In genomic region chr7:46671108-46671769, GRCh38 we compare ENCODE assay signal across 26 cellular contexts.
"Had no signal": no experiment of that assay in that cellular context is flagged by ENCODE, and none has a peak within 500 bp of the region (broad histone marks: within the 10 kb centered on the region; RNA-seq: fewer than 3 reads in every experiment).

No MANE protein-coding gene starts in this region.

- H3K4me3 Mint-ChIP-seq: activated CD4-positive, alpha-beta T cell treated with anti-CD3 and anti-CD28 coated beads for 36 hours; activated naive CD4-positive, alpha-beta T cell treated with anti-CD3 and anti-CD28 coated beads, Interleukin-2, amount 10 ng/mL, durations not matched to agents 7 days and 5 days; activated naive CD8-positive, alpha-beta T cell treated with anti-CD3 and anti-CD28 coated beads, Interleukin-2, amount 10 ng/mL, durations not matched to agents 7 days and 5 days; nephron; stimulated activated effector memory CD8-positive, alpha-beta T cell treated with anti-CD3 and anti-CD28 coated beads, Interleukin-12 subunit alpha, Interleukin-12 subunit beta, amount 100 ng/mL, for 72 hours; stimulated activated naive CD8-positive, alpha-beta T cell treated with anti-CD3 and anti-CD28 coated beads, Interleukin-15, Interleukin-2, amounts not matched to agents 100 ng/mL and 50 ng/mL, for 24 hours; T-cell had no signal

- H3K36me3 Mint-ChIP-seq: activated naive CD4-positive, alpha-beta T cell treated with anti-CD3 and anti-CD28 coated beads, Interleukin-2, amount 10 ng/mL, durations not matched to agents 7 days and 5 days; activated naive CD8-positive, alpha-beta T cell treated with anti-CD3 and anti-CD28 coated beads, Interleukin-2, amount 10 ng/mL, durations not matched to agents 7 days and 5 days; stimulated activated effector memory CD8-positive, alpha-beta T cell treated with anti-CD3 and anti-CD28 coated beads, Interleukin-12 subunit alpha, Interleukin-12 subunit beta, amount 100 ng/mL, for 72 hours; T-cell had no signal

- H3K36me3 ChIP-seq: ascending aorta, brain microvascular endothelial cell, esophagus muscularis mucosa, left ventricle myocardium inferior, neutrophil, ovary, sigmoid colon, thoracic aorta, upper lobe of left lung had no signal

- DNase-seq: activated CD4-positive, alpha-beta T cell treated with anti-CD3 and anti-CD28 coated beads for 36 hours; activated CD4-positive, alpha-beta T cell treated with anti-CD3 and anti-CD28 coated beads, Interleukin-2, amount 50 U/mL, for 48 hours; activated CD4-positive, CD25-positive, alpha-beta regulatory T cell; activated CD8-positive, alpha-beta memory T cell treated with anti-CD3 and anti-CD28 coated beads, Interleukin-2, amount 50 U/mL, for 4 hours; activated gamma-delta T cell; activated naive CD4-positive, alpha-beta T cell treated with anti-CD3 and anti-CD28 coated beads, Interleukin-2, amount 10 ng/mL, durations not matched to agents 7 days and 5 days; activated naive CD8-positive, alpha-beta T cell treated with anti-CD3 and anti-CD28 coated beads, Interleukin-2, amount 10 ng/mL, durations not matched to agents 7 days and 5 days; activated T-cell treated with anti-CD3 and anti-CD28 coated beads, Interleukin-2, amount 50 U/mL, for 1 hour; brain microvascular endothelial cell; foreskin melanocyte; left ventricle myocardium inferior; ovary; sigmoid colon; small intestine; stimulated activated CD4-positive, alpha-beta T cell treated with anti-CD3 and anti-CD28 coated beads, Interleukin-4, amount 100 ng/mL, for 24 hours; T-cell; upper lobe of left lung had no signal

- H3K4me1 Mint-ChIP-seq: activated CD4-positive, alpha-beta T cell treated with anti-CD3 and anti-CD28 coated beads for 36 hours; activated naive CD4-positive, alpha-beta T cell treated with anti-CD3 and anti-CD28 coated beads, Interleukin-2, amount 10 ng/mL, durations not matched to agents 7 days and 5 days; activated naive CD8-positive, alpha-beta T cell treated with anti-CD3 and anti-CD28 coated beads, Interleukin-2, amount 10 ng/mL, durations not matched to agents 7 days and 5 days; nephron; stimulated activated effector memory CD8-positive, alpha-beta T cell treated with anti-CD3 and anti-CD28 coated beads, Interleukin-12 subunit alpha, Interleukin-12 subunit beta, amount 100 ng/mL, for 72 hours; T-cell had no signal

- H3K27me3 Mint-ChIP-seq: activated CD4-positive, alpha-beta T cell treated with anti-CD3 and anti-CD28 coated beads for 36 hours; activated naive CD4-positive, alpha-beta T cell treated with anti-CD3 and anti-CD28 coated beads, Interleukin-2, amount 10 ng/mL, durations not matched to agents 7 days and 5 days; activated naive CD8-positive, alpha-beta T cell treated with anti-CD3 and anti-CD28 coated beads, Interleukin-2, amount 10 ng/mL, durations not matched to agents 7 days and 5 days; progenitor cell of endocrine pancreas; stimulated activated naive CD8-positive, alpha-beta T cell treated with anti-CD3 and anti-CD28 coated beads, Interleukin-15, Interleukin-2, amounts not matched to agents 100 ng/mL and 50 ng/mL, for 24 hours; T-cell had no signal

- H3K27me3 ChIP-seq: ascending aorta, brain microvascular endothelial cell, esophagus muscularis mucosa, neutrophil, ovary, sigmoid colon, upper lobe of left lung had no signal

- H3K27ac ChIP-seq: ascending aorta, brain microvascular endothelial cell, esophagus muscularis mucosa, left ventricle myocardium inferior, neutrophil, ovary, sigmoid colon, thoracic aorta, upper lobe of left lung had no signal

- H3K9me3 ChIP-seq: ascending aorta, esophagus muscularis mucosa, neutrophil, ovary, sigmoid colon, thoracic aorta, upper lobe of left lung had no signal

- H3K4me1 ChIP-seq: ascending aorta, esophagus muscularis mucosa, left ventricle myocardium inferior, sigmoid colon, upper lobe of left lung had no signal

- H3K4me3 ChIP-seq: ascending aorta, esophagus muscularis mucosa, left ventricle myocardium inferior, lung, ovary, sigmoid colon, thoracic aorta, upper lobe of left lung had no signal

- ATAC-seq: activated CD4-positive, alpha-beta T cell treated with anti-CD3 and anti-CD28 coated beads for 36 hours; stimulated activated effector memory CD8-positive, alpha-beta T cell treated with anti-CD3 and anti-CD28 coated beads, Interleukin-12 subunit alpha, Interleukin-12 subunit beta, amount 100 ng/mL, for 72 hours; T-cell had no signal

- H3K27ac Mint-ChIP-seq: activated CD4-positive, alpha-beta T cell treated with anti-CD3 and anti-CD28 coated beads for 36 hours; activated naive CD4-positive, alpha-beta T cell treated with anti-CD3 and anti-CD28 coated beads, Interleukin-2, amount 10 ng/mL, durations not matched to agents 7 days and 5 days; activated naive CD8-positive, alpha-beta T cell treated with anti-CD3 and anti-CD28 coated beads, Interleukin-2, amount 10 ng/mL, durations not matched to agents 7 days and 5 days; nephron; progenitor cell of endocrine pancreas; stimulated activated effector memory CD8-positive, alpha-beta T cell treated with anti-CD3 and anti-CD28 coated beads, Interleukin-12 subunit alpha, Interleukin-12 subunit beta, amount 100 ng/mL, for 72 hours; stimulated activated naive CD8-positive, alpha-beta T cell treated with anti-CD3 and anti-CD28 coated beads, Interleukin-15, Interleukin-2, amounts not matched to agents 100 ng/mL and 50 ng/mL, for 24 hours; T-cell had no signal

- H3K9me3 Mint-ChIP-seq: activated naive CD4-positive, alpha-beta T cell treated with anti-CD3 and anti-CD28 coated beads, Interleukin-2, amount 10 ng/mL, durations not matched to agents 7 days and 5 days; stimulated activated effector memory CD8-positive, alpha-beta T cell treated with anti-CD3 and anti-CD28 coated beads, Interleukin-12 subunit alpha, Interleukin-12 subunit beta, amount 100 ng/mL, for 72 hours had no signal
